In the genomic region with DNA sequence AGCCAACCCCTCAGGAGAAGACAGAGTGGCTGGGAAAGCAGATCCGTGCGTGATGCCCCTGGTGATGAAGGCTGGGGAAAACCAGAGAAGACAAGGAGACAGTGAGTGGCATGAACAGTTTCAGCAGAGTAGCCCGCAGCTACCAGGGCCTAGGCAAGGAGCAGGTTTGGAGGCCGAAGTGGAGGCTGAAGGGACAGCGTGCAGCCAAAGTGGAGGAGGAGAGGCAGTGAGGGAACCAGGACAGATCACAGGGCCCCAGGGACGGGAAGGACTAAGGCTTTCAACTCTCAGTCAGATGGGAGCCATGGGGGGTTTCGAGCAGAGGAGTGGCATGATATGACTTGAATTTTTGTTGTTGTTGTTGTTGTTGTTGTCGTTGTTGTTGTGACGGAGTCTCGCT, we compare ENCODE assay signal across 17 cellular contexts. TPM values are rescaled to one million over a fixed set of nuclear protein-coding genes. Genes with fewer than 3 reads are reported as not detected.
DNase-seq lines count a peak whose midpoint lies in the region; ATAC-seq, FAIRE-seq and TF ChIP-seq lines count a peak whose summit lies in the region.
"Had no signal": no experiment of that assay in that cellular context is flagged by ENCODE, and none has a peak within 500 bp of the region (broad histone marks: within the 10 kb centered on the region; RNA-seq: fewer than 3 reads in every experiment).

No MANE protein-coding gene starts in this region.

- no peak for FAIRE-seq in GM12891 (lab: Jason Lieb, UNC)

- peaks cover 87 to 93% of the 10 kb centered on the region in 2 donors for H3K4me1 ChIP-seq in thyroid gland
- no peaks in the 10 kb centered on the region for H3K4me1 ChIP-seq in trophoblast cell (ENCODE audit: control insufficient read depth in 1 of 2, insufficient read depth in 2 of 2, low read length in 2 of 2)
- H3K4me1 ChIP-seq: Caco-2 had no signal

- no peak for TF ChIP-seq CTCF in glutamatergic neuron (IDR thresholded peaks at IDR 0.05; ENCODE audit: partially characterized antibody, unreplicated experiment)
- no peak for TF ChIP-seq CTCF in thyroid gland (IDR thresholded peaks at IDR 0.05)

- H2BK120ac ChIP-seq in trophoblast cell (ENCODE audit: insufficient read depth, low read length, poor library complexity): no peak overlapping the region

- H3K36me3 ChIP-seq in thyroid gland (no peaks in the 10 kb centered on the region), trophoblast cell (ENCODE audit: control insufficient read depth in 1 of 2, insufficient read depth in 2 of 2, low read length in 2 of 2) (no peaks in the 10 kb centered on the region)

- H3K36me3 Mint-ChIP-seq in activated naive CD4-positive, alpha-beta T cell treated with anti-CD3 and anti-CD28 coated beads, Interleukin-2, amount 50 U/mL, for 24 hours: peaks cover 11% of the 10 kb centered on the region
- peaks cover 19% of the 10 kb centered on the region for H3K36me3 Mint-ChIP-seq in activated naive CD4-positive, alpha-beta T cell treated with anti-CD3 and anti-CD28 coated beads, Interleukin-2, amount 10 ng/mL, durations not matched to agents 7 days and 5 days
- H3K36me3 Mint-ChIP-seq in T-helper 17 cell (ENCODE audit: low read depth) (peaks cover 2% of the 10 kb centered on the region), glutamatergic neuron (ENCODE audit: unreplicated experiment) (no peaks in the 10 kb centered on the region)

- no peak overlapping the region for H2BK5ac ChIP-seq in trophoblast cell (ENCODE audit: low read depth, low read length, poor library complexity)

- H3K9me3 Mint-ChIP-seq in activated naive CD4-positive, alpha-beta T cell treated with anti-CD3 and anti-CD28 coated beads, Interleukin-2, amount 50 U/mL, for 24 hours: no peaks in the 10 kb centered on the region
- no peaks in the 10 kb centered on the region for H3K9me3 Mint-ChIP-seq in activated naive CD4-positive, alpha-beta T cell treated with anti-CD3 and anti-CD28 coated beads, Interleukin-2, amount 10 ng/mL, durations not matched to agents 7 days and 5 days
- H3K9me3 Mint-ChIP-seq in glutamatergic neuron (ENCODE audit: unreplicated experiment): peaks cover 4% of the 10 kb centered on the region

- no peak overlapping the region for H2AFZ ChIP-seq in trophoblast cell (ENCODE audit: insufficient read depth, low read length, poor library complexity)

- H2BK12ac ChIP-seq in trophoblast cell (ENCODE audit: low read length): no peak overlapping the region

- H3K4me3 ChIP-seq in thyroid gland (replicated peaks in 1 of 3) (no peak overlapping the region), trophoblast cell (ENCODE audit: low read depth, low read length) (no peak overlapping the region)

- peaks cover 82% of the 10 kb centered on the region for H3K4me1 Mint-ChIP-seq in activated naive CD4-positive, alpha-beta T cell treated with anti-CD3 and anti-CD28 coated beads, Interleukin-2, amount 50 U/mL, for 24 hours
- H3K4me1 Mint-ChIP-seq in activated naive CD4-positive, alpha-beta T cell treated with anti-CD3 and anti-CD28 coated beads, Interleukin-2, amount 10 ng/mL, durations not matched to agents 7 days and 5 days: peaks cover 8% of the 10 kb centered on the region
- peaks cover 30% of the 10 kb centered on the region for H3K4me1 Mint-ChIP-seq in T-helper 17 cell
- H3K4me1 Mint-ChIP-seq in glutamatergic neuron (ENCODE audit: low read depth, unreplicated experiment): peaks cover 7% of the 10 kb centered on the region
- H3K4me1 Mint-ChIP-seq: B cell had no signal

- H3K4me3 Mint-ChIP-seq in activated naive CD4-positive, alpha-beta T cell treated with anti-CD3 and anti-CD28 coated beads, Interleukin-2, amount 50 U/mL, for 24 hours: peak overlapping the region; percentile 43
- H3K4me3 Mint-ChIP-seq in activated naive CD4-positive, alpha-beta T cell treated with anti-CD3 and anti-CD28 coated beads, Interleukin-2, amount 10 ng/mL, durations not matched to agents 7 days and 5 days: no peak overlapping the region
- H3K4me3 Mint-ChIP-seq in T-helper 17 cell (no peak overlapping the region), glutamatergic neuron (ENCODE audit: unreplicated experiment) (no peak overlapping the region)
- H3K4me3 Mint-ChIP-seq: B cell had no signal

- H3K14ac ChIP-seq in trophoblast cell (ENCODE audit: low read length): no peak overlapping the region

- H3K27me3 ChIP-seq in thyroid gland (no peaks in the 10 kb centered on the region), trophoblast cell (ENCODE audit: insufficient read depth, low read length) (no peaks in the 10 kb centered on the region)

- no peaks in the 10 kb centered on the region for H3K79me1 ChIP-seq in trophoblast cell (ENCODE audit: low read length)

- H3K27ac ChIP-seq in thyroid gland (peak overlapping the region in 2 of 3 donors; percentile 98 to 99), trophoblast cell (ENCODE audit: low read depth, low read length) (no peak overlapping the region)
- H3K27ac ChIP-seq: HL-60 had no signal

- intact Hi-C loops in thyroid gland (cut with DNase I): loop anchor here (5.0 kb wide), 2 partner anchors 58 to 123 kb away; partner anchors contain the start of gene MAN1C1

- no peak overlapping the region for H3K9ac ChIP-seq in trophoblast cell (ENCODE audit: low read length)

- TF ChIP-seq POLR2A in thyroid gland (IDR thresholded peaks at IDR 0.05) (no peak), GM12891 (IDR thresholded peaks at IDR 0.05; ENCODE audit: low read depth, low read length) (no peak)

- no peak overlapping the region for H4K8ac ChIP-seq in trophoblast cell (ENCODE audit: low read depth, low read length)

- no peak overlapping the region for H3K4me2 ChIP-seq in trophoblast cell (ENCODE audit: low read length)

- H3K27ac Mint-ChIP-seq in activated naive CD4-positive, alpha-beta T cell treated with anti-CD3 and anti-CD28 coated beads, Interleukin-2, amount 50 U/mL, for 24 hours: peak overlapping the region; percentile 68
- H3K27ac Mint-ChIP-seq in activated naive CD4-positive, alpha-beta T cell treated with anti-CD3 and anti-CD28 coated beads, Interleukin-2, amount 10 ng/mL, durations not matched to agents 7 days and 5 days: no peak overlapping the region
- H3K27ac Mint-ChIP-seq in T-helper 17 cell (peak overlapping the region; percentile 56), glutamatergic neuron (ENCODE audit: unreplicated experiment) (no peak overlapping the region)
- H3K27ac Mint-ChIP-seq: B cell had no signal

- no peaks in the 10 kb centered on the region for H3K79me2 ChIP-seq in trophoblast cell (ENCODE audit: control insufficient read depth, insufficient read depth, low read length, poor library complexity)

- WGBS in thyroid gland, 2 donors: 96 to 98% methylated on average over 10 of the region's 10 CpGs
- no CpG with 5 or more reads among the region's 10 CpGs for WGBS in trophoblast cell (ENCODE audit: extremely low coverage, insufficient coverage, insufficient read length)

- H3K18ac ChIP-seq in trophoblast cell (ENCODE audit: low read length): no peak overlapping the region

- no peak overlapping the region for H3K4ac ChIP-seq in trophoblast cell (ENCODE audit: low read depth, low read length)

- H4K12ac ChIP-seq in trophoblast cell (ENCODE audit: low read depth, low read length): no peak overlapping the region

- H3K23ac ChIP-seq in trophoblast cell (ENCODE audit: low read length): no peak overlapping the region

- ATAC-seq in T-helper 17 cell: no peak

- CTCF ChIA-PET in activated naive CD4-positive, alpha-beta T cell treated with anti-CD3 and anti-CD28 coated beads, Interleukin-2, amount 10 ng/mL, durations not matched to agents 7 days and 5 days (lab: Charles Lee): no interaction called here

- no peaks in the 10 kb centered on the region for H3K27me3 Mint-ChIP-seq in activated naive CD4-positive, alpha-beta T cell treated with anti-CD3 and anti-CD28 coated beads, Interleukin-2, amount 50 U/mL, for 24 hours
- H3K27me3 Mint-ChIP-seq in activated naive CD4-positive, alpha-beta T cell treated with anti-CD3 and anti-CD28 coated beads, Interleukin-2, amount 10 ng/mL, durations not matched to agents 7 days and 5 days: peaks cover 46% of the 10 kb centered on the region
- no peaks in the 10 kb centered on the region for H3K27me3 Mint-ChIP-seq in T-helper 17 cell
- peaks cover 8% of the 10 kb centered on the region for H3K27me3 Mint-ChIP-seq in glutamatergic neuron (ENCODE audit: unreplicated experiment)

- no peak overlapping the region for H2AK5ac ChIP-seq in trophoblast cell (ENCODE audit: low read length)

- H4K91ac ChIP-seq in trophoblast cell (ENCODE audit: low read depth, low read length): no peak overlapping the region

- H3K9me3 ChIP-seq in T-helper 17 cell (ENCODE audit: control insufficient read depth, low read length, poor library complexity, severe bottlenecking): no peaks in the 10 kb centered on the region
- H3K9me3 ChIP-seq in thyroid gland: no peaks in the 10 kb centered on the region
- no peaks in the 10 kb centered on the region for H3K9me3 ChIP-seq in trophoblast cell (ENCODE audit: insufficient read depth, low read depth, low read length)
- H3K9me3 ChIP-seq: Caco-2 had no signal

- DNase-seq in activated naive CD4-positive, alpha-beta T cell treated with anti-CD3 and anti-CD28 coated beads, Interleukin-2, amount 10 ng/mL, durations not matched to agents 7 days and 5 days: no peak
- DNase-seq in T-helper 17 cell (no peak), glutamatergic neuron (peak; percentile 4), thyroid gland (no peak), GM12891 (ENCODE audit: insufficient read length, low spot score) (no peak), trophoblast cell (no peak)
- DNase-seq: Caco-2, GDM1, HCEC 1CT, NCI-H1417, NCI-H187, NCI-H2107, NCI-H510A, NCI-H748 treated with DMSO at 0.1 percent for 48 hours had no signal

TF ChIP-seq in GM12891, 5 proteins besides CTCF, POLR2A, EP300 and RAD21:
- TF ChIP-seq POU2F2 (IDR thresholded peaks at IDR 0.05; ENCODE audit: low read depth, low read length): no peak
- no peak for TF ChIP-seq POLR2AphosphoS5 (IDR thresholded peaks at IDR 0.05; ENCODE audit: low read depth, low read length)
- TF ChIP-seq PAX5 (IDR thresholded peaks at IDR 0.05; ENCODE audit: insufficient read depth, low read length, severe bottlenecking): no peak
- no peak for TF ChIP-seq TAF1 (IDR thresholded peaks at IDR 0.05; ENCODE audit: low read depth, low read length)
- no peak for TF ChIP-seq SPI1 (IDR thresholded peaks at IDR 0.05; ENCODE audit: low read depth, low read length)

RNA-seq across cellular contexts. Expression of gene SELENON, which starts 59.9 kb away (rescaled TPM):
- total RNA-seq in T-helper 17 cell (10 to 100 TPM; 24.5 to 25.2 TPM), glutamatergic neuron (ENCODE audit: unreplicated experiment) (79.8 TPM), thyroid gland (10 to 100 TPM; 31.2 to 58.2 (median 55.2) TPM)
- 2.9 TPM for polyA plus RNA-seq in GM12891 (2012; ENCODE audit: low read depth, missing spikeins)
- 54.3 and 54.5 TPM in 2 replicates for polyA plus RNA-seq in trophoblast cell (2013)

Comparison
In these comparisons a context has a peak if more than half of its experiments do, and no peak if none do; other contexts are left out.
1. H3K27ac Mint-ChIP-seq: peak in activated naive CD4-positive, alpha-beta T cell treated with anti-CD3 and anti-CD28 coated beads, Interleukin-2, amount 50 U/mL, for 24 hours (single experiment) and T-helper 17 cell (single experiment); none in activated naive CD4-positive, alpha-beta T cell treated with anti-CD3 and anti-CD28 coated beads, Interleukin-2, amount 10 ng/mL, durations not matched to agents 7 days and 5 days (single experiment) and glutamatergic neuron (single experiment).